Comparison of ENCODE assay signal across 10 cellular contexts in the genomic region with DNA sequence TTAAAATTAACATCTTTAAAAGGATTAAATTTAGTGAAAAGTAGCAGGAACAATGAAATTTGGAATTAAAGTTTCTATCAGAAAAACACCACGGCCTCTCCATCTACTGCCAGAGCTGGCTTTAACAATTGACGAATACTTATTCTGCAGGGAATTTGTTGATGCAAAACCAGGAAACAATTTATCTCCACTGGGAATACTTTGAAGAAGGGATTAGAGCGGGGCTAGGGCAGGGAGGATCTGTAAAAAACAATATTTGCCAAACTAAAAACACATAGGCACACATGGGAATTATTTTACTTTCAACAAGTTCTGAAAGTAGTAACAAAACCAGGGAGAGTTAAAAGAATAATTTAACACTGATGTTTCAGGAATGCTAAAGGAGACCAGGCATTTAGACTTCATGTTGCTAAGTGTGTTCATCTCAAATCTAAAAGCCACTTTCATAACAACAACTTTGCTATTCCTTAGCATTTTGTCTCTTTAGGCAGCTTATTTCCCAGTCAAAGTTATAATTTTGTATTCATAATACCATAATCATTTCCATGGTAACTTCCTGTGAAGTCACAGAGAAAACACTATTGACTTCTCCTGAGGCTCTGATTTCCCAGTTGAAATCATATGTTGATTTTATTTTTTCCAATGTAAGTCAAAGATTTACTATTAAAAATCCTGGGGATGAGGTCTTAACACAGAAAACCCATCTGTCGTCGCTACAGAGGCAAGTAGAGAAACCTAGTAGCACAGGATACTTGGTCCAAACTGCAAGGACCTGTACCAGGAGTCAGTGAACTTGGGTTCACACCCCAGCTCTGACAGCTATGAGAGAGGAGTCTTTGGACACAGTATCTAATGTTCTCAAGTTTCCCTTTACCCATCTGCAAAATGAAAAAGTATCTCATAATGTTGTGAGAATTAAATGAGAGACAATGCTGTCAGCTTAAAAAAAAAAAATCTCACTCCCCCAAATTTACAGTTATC.
DNase-seq lines count a peak whose midpoint lies in the region; ATAC-seq, FAIRE-seq and TF ChIP-seq lines count a peak whose summit lies in the region.
"Had no signal": no experiment of that assay in that cellular context is flagged by ENCODE, and none has a peak within 500 bp of the region (broad histone marks: within the 10 kb centered on the region; RNA-seq: fewer than 3 reads in every experiment).

No MANE protein-coding gene starts in this region.

- TF ChIP-seq CTCF in RWPE2 (IDR thresholded peaks at IDR 0.05; ENCODE audit: poor library complexity, severe bottlenecking), result no peak
- TF ChIP-seq CTCF in heart left ventricle (IDR thresholded peaks at IDR 0.05), result no peak

- H3K36me3 ChIP-seq in RWPE2 (ENCODE audit: low read depth), result 0 out of 2 replicates have a peak, but pooled peaks cover 6% of the 10 kb centered on the region
- no peaks in the 10 kb centered on the region for H3K36me3 ChIP-seq in heart left ventricle

- peaks cover 24% of the 10 kb centered on the region for H3K4me1 ChIP-seq in RWPE2 (ENCODE audit: insufficient read depth, poor library complexity, severe bottlenecking)
- H3K4me1 ChIP-seq in heart left ventricle, result peaks cover 0 to 64% (median 15%) of the 10 kb centered on the region in 12 donors

- peak overlapping the region; percentile 8 for H3K27ac ChIP-seq in RWPE2 (ENCODE audit: poor library complexity, severe bottlenecking)
- H3K27ac ChIP-seq in heart left ventricle, result peak overlapping the region; percentile 1 to 79 (median 36)

- no peaks in the 10 kb centered on the region for H3K27me3 ChIP-seq in RWPE2 (ENCODE audit: insufficient read depth, poor library complexity, severe bottlenecking)
- no peaks in the 10 kb centered on the region for H3K27me3 ChIP-seq in heart left ventricle

- WGBS in heart left ventricle, 4 donors, result 53 to 59% (median 58%) methylated on average over 5 of the region's 5 CpGs

- DNase-seq in GM12892 (ENCODE audit: insufficient read length) (no peak), RWPE2 (ENCODE audit: low spot score) (no peak), heart left ventricle (no peak), sciatic nerve (ENCODE audit: low spot score) (no peak), NCI-H187 (lab: John Stamatoyannopoulos, UW) (no peak)
- DNase-seq in effector CD4-positive, alpha-beta T cell, result no peak
- no peak for DNase-seq in stimulated activated CD4-positive, alpha-beta T cell treated with anti-CD3 and anti-CD28 coated beads, Interleukin-12 subunit alpha, Interleukin-12 subunit beta, amount 100 ng/mL, for 4 hours
- DNase-seq: effector CD8-positive, alpha-beta T cell had no signal

- intact Hi-C loops in heart left ventricle (cut with DNase I) (no loop called here), sciatic nerve (cut with DNase I) (no loop called here)

- peak; percentile 44 for FAIRE-seq in GM12892 (lab: Jason Lieb, UNC)

- no peaks in the 10 kb centered on the region for H3K9me3 ChIP-seq in RWPE2 (ENCODE audit: severe bottlenecking)
- H3K9me3 ChIP-seq in heart left ventricle, result no peaks in the 10 kb centered on the region

- ATAC-seq in RWPE2 (ENCODE audit: low read depth) (no peak), heart left ventricle (peak in 2 of 4 donors; percentile 45 to 60), sciatic nerve (peak; percentile 83), GM21619 (IDR thresholded peaks at IDR 0.05; ENCODE audit: unreplicated experiment) (no peak)
- ATAC-seq: natural killer cell treated with Interleukin-12 subunit alpha and Interleukin-12 subunit beta and Interleukin-15 and Interleukin-18, amount 100 ng/mL, for 72 hours had no signal

- TF ChIP-seq POLR2A in GM12892 (IDR thresholded peaks at IDR 0.05; ENCODE audit: low read depth, low read length), result no peak
- no peak for TF ChIP-seq POLR2A in heart left ventricle (IDR thresholded peaks at IDR 0.05)

- H3K4me3 ChIP-seq in RWPE2 (ENCODE audit: severe bottlenecking) (no peak overlapping the region), heart left ventricle (peak overlapping the region in 2 of 12 donors; percentile 3 to 11)
